7 cellular contexts compared by ENCODE assay signal in the genomic region with DNA sequence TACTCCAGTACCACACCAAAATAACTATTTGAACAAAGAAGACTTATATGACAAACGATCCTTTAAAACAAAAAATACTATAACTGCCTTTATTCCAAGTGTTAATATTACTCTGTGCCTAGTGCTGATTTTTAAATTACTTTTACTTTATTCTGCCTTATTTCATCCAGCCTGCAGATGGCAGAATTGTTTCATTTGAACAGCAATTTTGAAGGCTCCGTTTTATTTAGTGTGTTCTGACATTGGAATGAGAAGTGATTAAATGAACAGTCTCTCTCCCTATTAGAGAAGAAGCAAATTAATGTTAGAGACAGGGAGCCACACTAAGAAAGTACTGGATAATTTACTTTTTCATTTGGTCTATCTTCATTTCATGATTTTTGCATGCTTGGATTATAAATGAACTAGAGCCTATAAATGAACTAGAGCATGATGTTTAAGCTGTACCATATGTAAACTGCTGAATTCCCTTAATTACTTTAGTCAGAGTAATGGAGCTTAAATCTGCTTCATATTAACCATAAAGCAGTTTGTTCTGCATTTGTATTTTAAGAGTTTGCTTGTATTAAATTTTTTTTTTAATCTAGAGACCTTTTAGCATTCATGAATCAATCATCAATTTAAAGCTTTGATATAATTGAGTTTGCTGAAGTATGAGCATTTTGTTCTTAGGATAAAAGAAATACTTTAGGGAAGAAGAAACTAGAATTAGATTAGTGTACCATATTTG. TPM values are rescaled to one million over a fixed set of nuclear protein-coding genes. Genes with fewer than 3 reads are reported as not detected.
A peak's percentile ranks its signal among the peaks of the same experiment; 100 is the strongest.
DNase-seq lines count a peak whose midpoint lies in the region; ATAC-seq and TF ChIP-seq lines count a peak whose summit lies in the region.

No MANE protein-coding gene starts in this region.

- no peak overlapping the region for H2BK15ac ChIP-seq in mesendoderm (replicated peaks; ENCODE audit: low read depth)

- POLR2A ChIA-PET in Panc1 (lab: Charles Lee): interaction anchor here (0.6 to 1.3 kb wide), 3 partner anchors 74 to 236 kb away, joined by 3 to 4 read pairs (median 3); no protein-coding TSS in a partner anchor

- H4K5ac ChIP-seq in mesendoderm (ENCODE audit: low read length): no peak overlapping the region

- H3K27ac ChIP-seq in Panc1 (ENCODE audit: low read length) (peak overlapping the region; percentile 90), mesendoderm (ENCODE audit: low read depth, low read length) (no peak overlapping the region)

- H3K79me2 ChIP-seq in mesendoderm (ENCODE audit: control insufficient read depth, insufficient read depth, low read length): peaks cover 12% of the 10 kb centered on the region

- no peak overlapping the region for H3K18ac ChIP-seq in mesendoderm (ENCODE audit: low read length)

- no peak overlapping the region for H3K56ac ChIP-seq in mesendoderm (ENCODE audit: low read length)

- intact Hi-C loops in Panc1 (cut with micrococcal nuclease; ENCODE audit: unreplicated experiment): loop anchor here (2.0 to 5.0 kb wide), 4 partner anchors 216 to 561 kb away; no protein-coding TSS in a partner anchor

- H3K4me1 ChIP-seq in Panc1 (ENCODE audit: control insufficient read depth, insufficient read depth, low read length): peaks cover 75% of the 10 kb centered on the region
- H3K4me1 ChIP-seq in mesendoderm (ENCODE audit: control insufficient read depth, low read depth, low read length): peaks cover 6% of the 10 kb centered on the region

- H2AK5ac ChIP-seq in mesendoderm (ENCODE audit: low read length): no peak overlapping the region

- no peak overlapping the region for H4K8ac ChIP-seq in mesendoderm (ENCODE audit: low read depth, low read length)

- H3K4me2 ChIP-seq in mesendoderm (ENCODE audit: low read length): no peak overlapping the region

- BruUV-seq in Panc1 (replicated peaks; lab: Mats Ljungman, UMichigan): no TSS peak

- H3K27me3 ChIP-seq in Panc1 (ENCODE audit: control insufficient read depth, insufficient read depth, low read length) (no peaks in the 10 kb centered on the region), mesendoderm (ENCODE audit: insufficient read depth, low read length, poor library complexity) (no peaks in the 10 kb centered on the region)

- ATAC-seq in Panc1 (peak; percentile 83), GM19395 (IDR thresholded peaks at IDR 0.05; ENCODE audit: unreplicated experiment) (no peak)

- CTCF ChIA-PET in Panc1 (lab: Charles Lee): interaction anchor here (0.5 to 1.6 kb wide), 4 partner anchors 22 to 310 kb away, joined by 3 to 5 read pairs (median 4); no protein-coding TSS in a partner anchor

- WGBS in mesendoderm (ENCODE audit: extremely low coverage, insufficient coverage, low lambda C conversion rate): no CpG with 5 or more reads among the region's 2 CpGs

- H3K4ac ChIP-seq in mesendoderm (ENCODE audit: low read depth, low read length): no peak overlapping the region

- H3K36me3 ChIP-seq in Panc1 (ENCODE audit: control insufficient read depth, insufficient read depth, low read length): no peaks in the 10 kb centered on the region
- no peaks in the 10 kb centered on the region for H3K36me3 ChIP-seq in mesendoderm (ENCODE audit: control insufficient read depth, insufficient read depth, low read length)

- no peak overlapping the region for H3K4me3 ChIP-seq in Panc1 (ENCODE audit: low read depth in 2 of 2, low read length in 2 of 2)
- H3K4me3 ChIP-seq in mesendoderm (ENCODE audit: low read length): no peak overlapping the region

- H3K79me1 ChIP-seq in mesendoderm (ENCODE audit: low read length): peaks cover 5% of the 10 kb centered on the region

- DNase-seq in EH (ENCODE audit: low read depth) (peak; percentile 68), HT1080 (ENCODE audit: low read depth) (peak; percentile 54), Panc1 (ENCODE audit: low read depth, low spot score) (peak; percentile 47), dermis blood vessel endothelial cell (peak; percentile 71), mesendoderm (peak; percentile 50), NCI-H187 treated with DMSO at 0.1 percent for 48 hours (lab: John Stamatoyannopoulos, UW) (no peak)

- no peak overlapping the region for H2BK120ac ChIP-seq in mesendoderm (ENCODE audit: low read depth, low read length)

- peak; percentile 74; the same call in 1 of the 2 replicates for TF ChIP-seq CTCF in Panc1 (IDR thresholded peaks at IDR 0.05)

- in situ Hi-C loops in Panc1 (cut with HindIII; ENCODE audit: low pct_unique_long_range_greater_than_20kb, low sequenced_read_pairs): loop anchor here (5.0 kb wide), 1 partner anchor 51 kb away; no protein-coding TSS in a partner anchor

- no peak overlapping the region for H3K23ac ChIP-seq in mesendoderm (ENCODE audit: low read length)

- H2BK5ac ChIP-seq in mesendoderm (ENCODE audit: low read length): no peak overlapping the region

- no peaks in the 10 kb centered on the region for H3K9me3 ChIP-seq in Panc1 (ENCODE audit: control insufficient read depth, insufficient read depth, low read depth, low read length)

- H3K9ac ChIP-seq in mesendoderm (ENCODE audit: low read length): no peak overlapping the region

RNA-seq across cellular contexts. Expression of a gene that starts 9.8 kb away (rescaled TPM):
- total RNA-seq in HT1080 (2014; rRNA removed; shearing (Covaris generic)): 27.2 and 37.9 TPM in 2 replicates
- polyA plus RNA-seq in HT1080 (2015; cell fraction: cytosol; rRNA removed): 28.7 and 29.0 TPM in 2 replicates
- polyA plus RNA-seq in HT1080 (2015; cell fraction: nucleus; rRNA removed): 21.5 and 21.8 TPM in 2 replicates
- total RNA-seq in Panc1 (2021; ENCODE audit: unreplicated experiment): 63.0 TPM
- polyA plus RNA-seq in Panc1 (2012; ENCODE audit: insufficient read length): 35.1 TPM
- total RNA-seq in dermis blood vessel endothelial cell: 27.4 and 36.2 TPM in 2 replicates
- 49.8 TPM for polyA plus RNA-seq in mesendoderm (2013, experiment 1 of 2)
- polyA plus RNA-seq in mesendoderm (2013, experiment 2 of 2): 48.8 TPM

RNA-seq across cellular contexts. Expression of a gene that starts 10.1 kb away (rescaled TPM):
- total RNA-seq in HT1080 (2014; rRNA removed; shearing (Covaris generic)): 35.4 and 36.3 TPM in 2 replicates
- 39.8 and 43.1 TPM in 2 replicates for polyA plus RNA-seq in HT1080 (2015; cell fraction: cytosol; rRNA removed)
- 22.3 and 22.9 TPM in 2 replicates for polyA plus RNA-seq in HT1080 (2015; cell fraction: nucleus; rRNA removed)
- 42.6 TPM for total RNA-seq in Panc1 (2021; ENCODE audit: unreplicated experiment)
- polyA plus RNA-seq in Panc1 (2012; ENCODE audit: insufficient read length): 25.5 TPM
- 12.2 and 23.5 TPM in 2 replicates for total RNA-seq in dermis blood vessel endothelial cell
- polyA plus RNA-seq in mesendoderm (2013, experiment 1 of 2): 44.3 TPM
- 45.7 TPM for polyA plus RNA-seq in mesendoderm (2013, experiment 2 of 2)
